23 cellular contexts compared by ENCODE assay signal in genomic region chr15:39184701-39185390, GRCh38.
"Had no signal": no experiment of that assay in that cellular context is flagged by ENCODE, and none has a peak within 500 bp of the region (broad histone marks: within the 10 kb centered on the region; RNA-seq: fewer than 3 reads in every experiment).

No MANE protein-coding gene starts in this region.

- H3K9me3 ChIP-seq: ascending aorta, breast epithelium, esophagus squamous epithelium, pancreas, right lobe of liver, testis had no signal

- DNase-seq: activated CD4-positive, alpha-beta T cell treated with anti-CD3 and anti-CD28 coated beads, Interleukin-2, amount 50 U/mL, for 1 hour; activated CD4-positive, CD25-positive, alpha-beta regulatory T cell treated with anti-CD3 and anti-CD28 coated beads, Interleukin-2, amount 50 U/mL, for 72 hours; activated CD8-positive, alpha-beta memory T cell treated with anti-CD3 and anti-CD28 coated beads, Interleukin-2, amount 50 U/mL, for 48 hours; activated effector memory CD4-positive, alpha-beta T cell treated with Interleukin-2 at 50 U/mL for 16 hours; activated T-cell treated with anti-CD3 and anti-CD28 coated beads, Interleukin-2, amount 50 U/mL, for 48 hours; cerebellar nuclear complex; cortex of kidney; esophagus squamous epithelium; left ventricle myocardium superior; naive thymus-derived CD8-positive, alpha-beta T cell; pancreas; right lobe of liver; small intestine; stimulated activated CD4-positive, alpha-beta T cell treated with anti-CD3 and anti-CD28 coated beads, Interleukin-15, amount 100 ng/mL, for 24 hours; stimulated activated CD4-positive, alpha-beta T cell treated with anti-CD3 and anti-CD28 coated beads, Interleukin-2, amount 100 ng/mL, for 48 hours; testis had no signal

- ATAC-seq: left ventricle myocardium superior; naive thymus-derived CD8-positive, alpha-beta T cell; pancreas; right lobe of liver had no signal

- H3K36me3 Mint-ChIP-seq: activated naive CD4-positive, alpha-beta T cell treated with anti-CD3 and anti-CD28 coated beads, Interleukin-2, amount 50 U/mL, for 24 hours; memory B cell; naive thymus-derived CD8-positive, alpha-beta T cell; type B pancreatic cell had no signal

- H3K4me2 ChIP-seq: hepatocyte had no signal

- H3K4me1 ChIP-seq: ascending aorta, breast epithelium, right lobe of liver had no signal

- H3K4me1 Mint-ChIP-seq: activated naive CD4-positive, alpha-beta T cell treated with anti-CD3 and anti-CD28 coated beads, Interleukin-2, amount 50 U/mL, for 24 hours; memory B cell; naive thymus-derived CD8-positive, alpha-beta T cell had no signal

- H3K27me3 Mint-ChIP-seq: type B pancreatic cell had no signal

- H3K4me3 Mint-ChIP-seq: activated naive CD4-positive, alpha-beta T cell treated with anti-CD3 and anti-CD28 coated beads, Interleukin-2, amount 50 U/mL, for 24 hours; memory B cell; naive thymus-derived CD8-positive, alpha-beta T cell; type B pancreatic cell had no signal

- H3K27ac Mint-ChIP-seq: activated naive CD4-positive, alpha-beta T cell treated with anti-CD3 and anti-CD28 coated beads, Interleukin-2, amount 50 U/mL, for 24 hours; memory B cell; naive thymus-derived CD8-positive, alpha-beta T cell; type B pancreatic cell had no signal

- H3K27me3 ChIP-seq: ascending aorta, breast epithelium, esophagus squamous epithelium, hepatocyte, pancreas, right lobe of liver, testis had no signal

- H3K36me3 ChIP-seq: ascending aorta, breast epithelium, esophagus squamous epithelium, pancreas, right lobe of liver had no signal

- H2AFZ ChIP-seq: hepatocyte had no signal

- H3K27ac ChIP-seq: ascending aorta, breast epithelium, esophagus squamous epithelium, hepatocyte, pancreas, right lobe of liver, testis, VCaP had no signal

- H3K4me3 ChIP-seq: ascending aorta, breast epithelium, esophagus squamous epithelium, hepatocyte, pancreas, right lobe of liver, testis had no signal

- H3K79me2 ChIP-seq: hepatocyte had no signal
